ENCODE assay signal across 1 cellular context in genomic region chr16:57372372-57373116, GRCh38.
TF ChIP-seq lines count a peak whose summit lies in the region.

TSS of gene CX3CL1 (plus strand) at chr16:57372490. CDS start at chr16:57372569, 79 bp downstream.

TF ChIP-seq in H1, 55 proteins besides CTCF, POLR2A, EP300 and RAD21:
- no peak for TF ChIP-seq CHD7 (IDR thresholded peaks at IDR 0.05; ENCODE audit: insufficient replicate concordance, low read length)
- peak; percentile 53; the same call in 1 of the 2 replicates for TF ChIP-seq EGR1 (IDR thresholded peaks at IDR 0.05; ENCODE audit: borderline replicate concordance, low read depth, low read length)
- TF ChIP-seq TAF1 (IDR thresholded peaks at IDR 0.05; ENCODE audit: low read depth, low read length), result peak; percentile 46; the same call in 1 of the 2 replicates
- no peak for TF ChIP-seq POLR2AphosphoS5 (IDR thresholded peaks at IDR 0.05; ENCODE audit: low read depth, low read length)
- TF ChIP-seq TAF7 (optimal IDR thresholded peaks at IDR 0.05; ENCODE audit: borderline replicate concordance, low read depth, low read length), result peak; percentile 27
- no peak for TF ChIP-seq EZH2 (IDR thresholded peaks at IDR 0.05; ENCODE audit: low read depth, low read length, severe bottlenecking)
- peak; percentile 65 for TF ChIP-seq ASH2L (IDR thresholded peaks at IDR 0.05; ENCODE audit: low read length)
- peak; percentile 33; the same call in 1 of the 2 replicates for TF ChIP-seq YY1 (IDR thresholded peaks at IDR 0.05; ENCODE audit: low read depth, low read length)
